1 cellular context compared by ENCODE assay signal in genomic region chr1:222643937-222644648, GRCh38.
TF ChIP-seq lines count a peak whose summit lies in the region.

No MANE protein-coding gene starts in this region.

TF ChIP-seq in K562, 482 proteins besides CTCF, POLR2A, EP300 and RAD21 (continued from another document and continues in another):
- TF ChIP-seq ZBTB43 (CRISPR knock-in tag; IDR thresholded peaks at IDR 0.05) (no peak; the same call in 1 of the 2 replicates), L3MBTL2 (IDR thresholded peaks at IDR 0.05) (peak; percentile 63), ZZZ3 (IDR thresholded peaks at IDR 0.05) (no peak), RBFOX2 (IDR thresholded peaks at IDR 0.05; ENCODE audit: low read depth, low read length) (peak; percentile 93), COPS2 (conservative IDR thresholded peaks at IDR 0.05) (no peak), HDAC8 (tag; IDR thresholded peaks at IDR 0.05) (0 out of 2 replicates have a peak, but pooled peaks have one; percentile 41), SMAD1 (IDR thresholded peaks at IDR 0.05; ENCODE audit: low read depth, low read length, partially characterized antibody) (peak; percentile 37), ZNF146 (CRISPR knock-in tag; IDR thresholded peaks at IDR 0.05; ENCODE audit: unreplicated experiment) (no peak), ZNF24 (IDR thresholded peaks at IDR 0.05) (peak; percentile 63), IRF1 (CRISPR knock-in tag; IDR thresholded peaks at IDR 0.05; ENCODE audit: borderline replicate concordance) (peak; percentile 76; the same call in 1 of the 2 replicates), FUS (optimal IDR thresholded peaks at IDR 0.05; ENCODE audit: low read depth, low read length) (no peak), SAP30 (IDR thresholded peaks at IDR 0.05; ENCODE audit: borderline replicate concordance, insufficient read depth, low read depth, low read length, poor library complexity, severe bottlenecking) (peak; percentile 88), CBX2 (IDR thresholded peaks at IDR 0.05; ENCODE audit: insufficient read depth, low read length, poor library complexity, severe bottlenecking) (no peak), ZBTB2 (IDR thresholded peaks at IDR 0.05) (no peak), ZBTB11 (CRISPR knock-in tag; IDR thresholded peaks at IDR 0.05) (peak in 1 of 3 experiments; percentile 88; a peak in 2 of 6 replicates), RFX5 (IDR thresholded peaks at IDR 0.05; ENCODE audit: low read depth, low read length) (0 out of 2 replicates have a peak, but pooled peaks have one; percentile 19), TRIM25 (IDR thresholded peaks at IDR 0.05; ENCODE audit: borderline replicate concordance) (no peak), STAT5B (CRISPR knock-in tag; IDR thresholded peaks at IDR 0.05) (no peak), IRF9 (tag; IDR thresholded peaks at IDR 0.05) (no peak), ZBTB26 (CRISPR knock-in tag; IDR thresholded peaks at IDR 0.05) (no peak), PHB2 (IDR thresholded peaks at IDR 0.05; ENCODE audit: low read depth) (no peak), ZNF57 (CRISPR knock-in tag; IDR thresholded peaks at IDR 0.05) (no peak), CCNT2 (IDR thresholded peaks at IDR 0.05; ENCODE audit: borderline replicate concordance, extremely low read depth, insufficient read length, low read depth, low read length) (peak; percentile 78), RHOXF2B (CRISPR knock-in tag; conservative IDR thresholded peaks at IDR 0.05) (no peak), MCM3 (IDR thresholded peaks at IDR 0.05) (no peak), SMARCE1 (IDR thresholded peaks at IDR 0.05) (no peak; the same call in 1 of the 2 replicates), ZNF589 (CRISPR knock-in tag; IDR thresholded peaks at IDR 0.05; ENCODE audit: low read depth) (no peak), NELFE (IDR thresholded peaks at IDR 0.05; ENCODE audit: insufficient read depth, insufficient read length) (peak; percentile 30), KLF16 (IDR thresholded peaks at IDR 0.05) (no peak), ELF4 (CRISPR knock-in tag; IDR thresholded peaks at IDR 0.05) (peak; percentile 85; the same call in 1 of the 2 replicates), PREB (CRISPR knock-in tag; IDR thresholded peaks at IDR 0.05) (no peak), ZNF143 (CRISPR knock-in tag; IDR thresholded peaks at IDR 0.05) (no peak), POLR2H (tag; IDR thresholded peaks at IDR 0.05; ENCODE audit: low read depth) (peak; percentile 92), NCOR1 (IDR thresholded peaks at IDR 0.05) (no peak), SREBF1 (IDR thresholded peaks at IDR 0.05; ENCODE audit: borderline replicate concordance, low read depth, low read length) (peak; percentile 79; the same call in 1 of the 2 replicates), TAF9B (IDR thresholded peaks at IDR 0.05; ENCODE audit: partially characterized antibody) (peak; percentile 86), TFAM (CRISPR knock-in tag; conservative IDR thresholded peaks at IDR 0.05) (no peak), CEBPZ (IDR thresholded peaks at IDR 0.05; ENCODE audit: borderline replicate concordance, low read depth, low read length) (no peak; the same call in 1 of the 2 replicates), ZNF316 (IDR thresholded peaks at IDR 0.05) (peak; percentile 55), ZNF347 (CRISPR knock-in tag; IDR thresholded peaks at IDR 0.05; ENCODE audit: low read depth) (no peak), ZNF197 (CRISPR knock-in tag; IDR thresholded peaks at IDR 0.05; ENCODE audit: low read depth) (no peak), ZBTB33 (CRISPR knock-in tag; IDR thresholded peaks at IDR 0.05) (peak; percentile 55; the same call in 1 of the 2 replicates), NFIX (CRISPR knock-in tag; IDR thresholded peaks at IDR 0.05; ENCODE audit: low read depth) (no peak), CBFA2T3 (IDR thresholded peaks at IDR 0.05) (no peak)
